In genomic region chr18:13410471-13410870, GRCh38 we compare ENCODE assay signal across 32 cellular contexts.
"Had no signal": no experiment of that assay in that cellular context is flagged by ENCODE, and none has a peak within 500 bp of the region (broad histone marks: within the 10 kb centered on the region; RNA-seq: fewer than 3 reads in every experiment).

No MANE protein-coding gene starts in this region.

- H3K36me3 ChIP-seq: neutrophil, ovary, sigmoid colon, suprapubic skin, transverse colon, upper lobe of right lung, uterus had no signal

- ATAC-seq: naive thymus-derived CD8-positive, alpha-beta T cell; natural killer cell treated with Interleukin-12 subunit alpha and Interleukin-12 subunit beta and Interleukin-15 and Interleukin-18, amount 100 ng/mL, for 72 hours; psoas muscle; right cardiac atrium; right lobe of liver; stimulated activated memory B cell treated with anti-CD40 and anti-IgM and Interleukin-4, amounts not matched to agents 10 μg/mL and 1 μg/mL and 100 μg/mL, for 72 hours; stimulated activated naive CD8-positive, alpha-beta T cell treated with anti-CD3 and anti-CD28 coated beads, Interleukin-15, amount 100 ng/mL, for 72 hours; stimulated activated naive CD8-positive, alpha-beta T cell treated with anti-CD3 and anti-CD28 coated beads, Interleukin-15, Interleukin-2, amounts not matched to agents 100 U/mL and 50 U/mL, for 24 hours; upper lobe of right lung had no signal

- H3K4me3 ChIP-seq: ovary, psoas muscle, right lobe of liver, sigmoid colon, suprapubic skin, testis, tibial artery, transverse colon, upper lobe of right lung, uterus had no signal

- H3K4me1 ChIP-seq: parathyroid adenoma, suprapubic skin, testis, upper lobe of right lung, uterus had no signal

- H3K27me3 Mint-ChIP-seq: naive thymus-derived CD8-positive, alpha-beta T cell; natural killer cell treated with Interleukin-12 subunit alpha and Interleukin-12 subunit beta and Interleukin-15 and Interleukin-18, amount 100 ng/mL, for 72 hours; stimulated activated memory B cell treated with anti-CD40 and anti-IgM and Interleukin-4, amounts not matched to agents 10 μg/mL and 1 μg/mL and 100 μg/mL, for 72 hours; stimulated activated naive CD8-positive, alpha-beta T cell treated with anti-CD3 and anti-CD28 coated beads, Interleukin-15, amount 100 ng/mL, for 72 hours; type B pancreatic cell had no signal

- H3K27ac ChIP-seq: neutrophil, ovary, parathyroid adenoma, psoas muscle, right lobe of liver, sigmoid colon, suprapubic skin, testis, tibial artery, upper lobe of right lung, uterus had no signal

- H3K4me3 Mint-ChIP-seq: naive thymus-derived CD8-positive, alpha-beta T cell; natural killer cell treated with Interleukin-12 subunit alpha and Interleukin-12 subunit beta and Interleukin-15 and Interleukin-18, amount 100 ng/mL, for 72 hours; nephron progenitor cell; neural crest cell; stimulated activated memory B cell treated with anti-CD40 and anti-IgM and Interleukin-4, amounts not matched to agents 10 μg/mL and 1 μg/mL and 100 μg/mL, for 72 hours; stimulated activated naive CD8-positive, alpha-beta T cell treated with anti-CD3 and anti-CD28 coated beads, Interleukin-15, amount 100 ng/mL, for 72 hours; type B pancreatic cell had no signal

- H3K9me3 ChIP-seq: neutrophil, ovary, right lobe of liver, sigmoid colon, suprapubic skin, testis, tibial artery, transverse colon, upper lobe of right lung, uterus had no signal

- H3K4me1 Mint-ChIP-seq: stimulated activated memory B cell treated with anti-CD40 and anti-IgM and Interleukin-4, amounts not matched to agents 10 μg/mL and 1 μg/mL and 100 μg/mL, for 72 hours had no signal

- DNase-seq: naive thymus-derived CD8-positive, alpha-beta T cell; nephron progenitor cell; nucleus accumbens; ovary; posterior cingulate gyrus; psoas muscle; right cardiac atrium; right lobe of liver; sigmoid colon; small intestine; stimulated activated CD4-positive, alpha-beta T cell treated with anti-CD3 and anti-CD28 coated beads, Interleukin-12 subunit alpha, Interleukin-12 subunit beta, amount 100 ng/mL, for 4 hours; stimulated activated CD4-positive, alpha-beta T cell treated with anti-CD3 and anti-CD28 coated beads, Interleukin-1b, Interleukin-23, amount 100 ng/mL, for 48 hours; stimulated activated CD4-positive, alpha-beta T cell treated with anti-CD3 and anti-CD28 coated beads, Interleukin-4, amount 100 ng/mL, for 1 hour; stimulated activated CD4-positive, alpha-beta T cell treated with anti-CD3 and anti-CD28 coated beads, Interleukin-4, amount 100 ng/mL, for 4 hours; stimulated activated CD8-positive, alpha-beta memory T cell treated with anti-CD3 and anti-CD28 coated beads, Interleukin-4, amount 100 ng/mL, for 48 hours; stimulated activated naive CD4-positive, alpha-beta T cell; stimulated activated naive CD8-positive, alpha-beta T cell treated with anti-CD3 and anti-CD28 coated beads, Interleukin-15, amount 100 ng/mL, for 72 hours; stimulated activated naive CD8-positive, alpha-beta T cell treated with anti-CD3 and anti-CD28 coated beads, Interleukin-15, Interleukin-2, amounts not matched to agents 100 U/mL and 50 U/mL, for 24 hours; substantia nigra; testis; tibial artery; transverse colon; upper lobe of right lung; uterus had no signal

- H3K27me3 ChIP-seq: neutrophil, ovary, right lobe of liver, sigmoid colon, suprapubic skin, testis, tibial artery, transverse colon, upper lobe of right lung, uterus had no signal

- H3K27ac Mint-ChIP-seq: natural killer cell treated with Interleukin-12 subunit alpha and Interleukin-12 subunit beta and Interleukin-15 and Interleukin-18, amount 100 ng/mL, for 72 hours; nephron progenitor cell; progenitor cell of endocrine pancreas; stimulated activated memory B cell treated with anti-CD40 and anti-IgM and Interleukin-4, amounts not matched to agents 10 μg/mL and 1 μg/mL and 100 μg/mL, for 72 hours; type B pancreatic cell had no signal

- H3K36me3 Mint-ChIP-seq: type B pancreatic cell had no signal
